Comparison of ENCODE assay signal across 1 cellular context in the genomic region with DNA sequence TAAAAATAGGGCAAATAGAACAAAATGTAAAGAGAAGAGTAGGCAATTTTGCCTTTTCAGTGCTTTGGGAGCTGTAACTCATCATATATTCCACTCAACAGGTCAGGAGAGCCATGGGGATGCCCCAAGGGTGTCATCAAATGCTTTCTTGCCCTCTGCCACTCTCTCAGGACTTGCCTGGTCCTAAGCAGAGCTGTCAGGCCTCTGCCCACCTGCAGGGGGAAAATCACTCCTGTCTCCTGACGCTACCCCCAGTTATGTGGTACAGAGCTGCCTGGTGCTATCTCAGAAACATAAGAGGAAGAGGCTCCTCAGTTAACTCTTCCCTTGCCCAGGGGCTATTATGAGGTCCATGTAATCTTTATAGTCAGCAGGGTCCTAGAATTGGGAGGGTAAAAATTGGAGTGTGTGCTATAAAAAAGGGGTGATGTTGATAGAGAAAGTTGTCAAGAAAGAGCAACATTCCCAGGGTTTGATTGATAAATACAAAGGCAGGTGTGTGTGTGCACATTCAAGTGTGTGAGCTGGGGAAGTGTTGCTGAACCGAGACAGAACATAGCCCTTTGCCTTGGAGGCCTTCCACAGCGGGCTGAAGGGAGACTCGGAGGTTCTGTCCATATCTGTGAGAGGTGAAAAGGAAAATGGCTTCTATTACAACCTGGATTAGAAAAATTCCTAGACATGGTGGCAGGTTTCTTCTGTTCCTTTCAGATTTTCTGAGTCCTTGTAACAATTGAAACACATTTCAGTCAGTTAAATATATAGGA.
TF ChIP-seq lines count a peak whose summit lies in the region.

No MANE protein-coding gene starts in this region.

TF ChIP-seq in K562, 482 proteins besides CTCF, POLR2A, EP300 and RAD21:
- TF ChIP-seq ZNF282 (CRISPR knock-in tag; IDR thresholded peaks at IDR 0.05) (no peak), POLR2G (IDR thresholded peaks at IDR 0.05; ENCODE audit: low read depth, low read length) (no peak), ZNF695 (CRISPR knock-in tag; IDR thresholded peaks at IDR 0.05) (no peak), NFRKB (IDR thresholded peaks at IDR 0.05; ENCODE audit: low read depth) (no peak), FOXK1 (CRISPR knock-in tag; IDR thresholded peaks at IDR 0.05; ENCODE audit: borderline replicate concordance) (no peak), TEAD4 (IDR thresholded peaks at IDR 0.05; ENCODE audit: low read length) (no peak), TEAD4 (CRISPR knock-in tag; IDR thresholded peaks at IDR 0.05; ENCODE audit: borderline replicate concordance) (no peak), MCM2 (IDR thresholded peaks at IDR 0.05; ENCODE audit: low read depth) (no peak), POLR3G (IDR thresholded peaks at IDR 0.05; ENCODE audit: extremely low read depth, insufficient read length, insufficient replicate concordance) (no peak), ZNF785 (CRISPR knock-in tag; IDR thresholded peaks at IDR 0.05) (no peak)
- TF ChIP-seq, protein P1, sequence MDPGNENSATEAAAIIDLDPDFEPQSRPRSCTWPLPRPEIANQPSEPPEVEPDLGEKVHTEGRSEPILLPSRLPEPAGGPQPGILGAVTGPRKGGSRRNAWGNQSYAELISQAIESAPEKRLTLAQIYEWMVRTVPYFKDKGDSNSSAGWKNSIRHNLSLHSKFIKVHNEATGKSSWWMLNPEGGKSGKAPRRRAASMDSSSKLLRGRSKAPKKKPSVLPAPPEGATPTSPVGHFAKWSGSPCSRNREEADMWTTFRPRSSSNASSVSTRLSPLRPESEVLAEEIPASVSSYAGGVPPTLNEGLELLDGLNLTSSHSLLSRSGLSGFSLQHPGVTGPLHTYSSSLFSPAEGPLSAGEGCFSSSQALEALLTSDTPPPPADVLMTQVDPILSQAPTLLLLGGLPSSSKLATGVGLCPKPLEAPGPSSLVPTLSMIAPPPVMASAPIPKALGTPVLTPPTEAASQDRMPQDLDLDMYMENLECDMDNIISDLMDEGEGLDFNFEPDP (CRISPR knock-in tag; IDR thresholded peaks at IDR 0.05), result no peak
- TF ChIP-seq, protein P2, sequence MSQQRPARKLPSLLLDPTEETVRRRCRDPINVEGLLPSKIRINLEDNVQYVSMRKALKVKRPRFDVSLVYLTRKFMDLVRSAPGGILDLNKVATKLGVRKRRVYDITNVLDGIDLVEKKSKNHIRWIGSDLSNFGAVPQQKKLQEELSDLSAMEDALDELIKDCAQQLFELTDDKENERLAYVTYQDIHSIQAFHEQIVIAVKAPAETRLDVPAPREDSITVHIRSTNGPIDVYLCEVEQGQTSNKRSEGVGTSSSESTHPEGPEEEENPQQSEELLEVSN (IDR thresholded peaks at IDR 0.05; ENCODE audit: borderline replicate concordance in 1 of 2, extremely low read depth in 1 of 2, insufficient read depth in 1 of 2, insufficient read length in 1 of 2, low read depth in 1 of 2, low read length in 1 of 2, poor library complexity in 1 of 2, severe bottlenecking in 1 of 2), result no peak
- TF ChIP-seq, protein P3, sequence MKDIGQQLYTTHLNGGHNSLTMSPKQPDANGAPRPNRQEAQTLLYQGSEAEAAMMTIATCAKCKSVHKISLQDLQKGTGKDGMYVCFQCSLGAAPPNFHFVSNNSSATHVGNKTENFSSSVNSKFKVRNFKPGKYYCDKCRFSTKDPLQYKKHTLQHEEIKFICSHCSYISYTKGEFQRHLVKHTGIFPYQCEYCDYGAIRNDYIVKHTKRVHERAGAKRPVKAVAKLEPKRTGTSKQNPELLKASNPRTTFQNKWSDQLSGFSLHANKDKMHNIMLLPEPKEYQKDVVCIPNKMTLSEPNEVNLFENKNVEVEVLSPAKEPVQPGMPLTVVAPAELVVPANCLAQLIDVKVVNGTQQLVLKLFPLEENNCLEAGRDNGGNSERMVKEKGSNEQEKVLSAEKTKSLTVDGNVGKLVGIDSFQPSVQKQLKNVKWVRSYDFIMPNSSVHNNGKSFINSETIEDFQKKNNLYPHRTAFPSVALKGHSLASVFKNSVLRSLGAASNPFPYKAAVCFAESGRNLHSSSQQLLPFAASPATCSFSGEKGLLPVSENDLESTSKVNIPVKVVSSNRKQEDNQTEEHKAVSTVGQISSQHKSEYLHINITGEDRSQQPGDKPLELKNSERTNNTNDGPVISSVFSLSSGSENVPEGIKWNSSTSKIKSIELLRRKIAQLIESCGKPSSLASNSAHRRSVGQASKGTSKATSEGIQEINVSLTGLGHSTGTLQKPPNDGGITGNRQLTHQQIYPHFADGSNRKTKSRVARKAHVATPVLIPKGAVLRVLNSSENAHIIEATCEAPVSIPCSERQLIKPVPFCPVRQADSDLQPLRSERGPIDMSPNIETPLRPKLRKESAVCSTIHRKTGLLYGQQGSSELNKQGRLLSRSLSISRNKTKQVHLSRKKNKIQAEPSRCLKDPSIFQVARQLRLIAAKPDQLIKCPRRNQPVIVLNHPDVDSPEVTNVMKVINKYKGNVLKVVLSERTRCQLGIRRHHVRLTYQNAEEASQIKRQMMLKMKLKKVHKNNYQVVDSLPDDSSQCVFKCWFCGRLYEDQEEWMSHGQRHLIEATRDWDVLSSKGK (CRISPR knock-in tag; IDR thresholded peaks at IDR 0.05), result no peak
